ENCODE assay signal across 14 cellular contexts in the genomic region with DNA sequence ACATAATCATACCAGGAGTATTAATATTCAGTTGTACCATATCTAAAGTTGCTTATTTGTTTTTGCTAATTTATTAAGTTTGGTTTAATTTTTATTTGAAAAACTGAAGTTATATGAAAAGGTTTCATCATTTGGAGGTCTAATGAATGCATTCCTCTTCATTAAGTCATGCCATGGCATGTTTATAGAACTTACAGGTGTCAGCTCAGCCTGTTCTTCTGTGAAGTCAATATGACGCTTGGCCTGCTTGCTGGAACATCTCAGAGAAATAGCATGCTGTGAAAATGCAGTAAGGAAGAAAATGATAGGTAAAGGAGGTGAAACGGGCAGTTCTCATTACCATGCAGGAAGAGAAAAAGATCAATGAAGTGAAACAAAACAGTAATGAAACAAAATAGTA. TPM values are rescaled to one million over a fixed set of nuclear protein-coding genes. Genes with fewer than 3 reads are reported as not detected.
A peak's percentile ranks its signal among the peaks of the same experiment; 100 is the strongest.
DNase-seq lines count a peak whose midpoint lies in the region; TF ChIP-seq lines count a peak whose summit lies in the region.
"Had no signal": no experiment of that assay in that cellular context is flagged by ENCODE, and none has a peak within 500 bp of the region (broad histone marks: within the 10 kb centered on the region; RNA-seq: fewer than 3 reads in every experiment).

No MANE protein-coding gene starts in this region.

- H3K4me3 ChIP-seq in epithelial cell of esophagus (ENCODE audit: low read length), result no peak overlapping the region
- H3K4me3 ChIP-seq: BLaER1 had no signal

- in situ Hi-C loops in G401 (cut with HindIII; ENCODE audit: low sequenced_read_pairs), result no loop called here

- DNase-seq in G401 (ENCODE audit: low spot score) (peak; percentile 20), astrocyte of the hippocampus (ENCODE audit: low read depth, low spot score) (peak; percentile 29), epithelial cell of esophagus (ENCODE audit: low read depth) (peak; percentile 55), kidney tubule cell (ENCODE audit: low spot score) (peak; percentile 10), erythroblast (lab: John Stamatoyannopoulos, UW) (no peak), mucosa of gallbladder (ENCODE audit: low spot score) (no peak), RPMI8226 (no peak)
- DNase-seq: 8988T; AML-193; Caco-2; CD8-positive, alpha-beta memory T cell; GOT3; H9 had no signal

- TF ChIP-seq CTCF in epithelial cell of esophagus (IDR thresholded peaks at IDR 0.05; ENCODE audit: insufficient read depth, low read depth, low read length, missing control alignments), result no peak

- no peak for TF ChIP-seq POLR2A in erythroblast (IDR thresholded peaks at IDR 0.05; ENCODE audit: low read length)

RNA-seq across cellular contexts. Expression of a gene that starts 58.2 kb away (rescaled TPM):
- total RNA-seq in G401 (2014; rRNA removed; shearing (Covaris generic)), result 2.8 and 4.4 TPM in 2 replicates
- 51.6 TPM for total RNA-seq in mucosa of gallbladder

Comparison
In these comparisons a context has a peak if more than half of its experiments do, and no peak if none do; other contexts are left out.
1. DNase-seq: peak in G401 (single experiment), astrocyte of the hippocampus (single experiment), epithelial cell of esophagus (single experiment) and kidney tubule cell (single experiment); none in erythroblast (0 of 2), mucosa of gallbladder (single experiment) and RPMI8226 (single experiment).